10 cellular contexts compared by ENCODE assay signal in the genomic region with DNA sequence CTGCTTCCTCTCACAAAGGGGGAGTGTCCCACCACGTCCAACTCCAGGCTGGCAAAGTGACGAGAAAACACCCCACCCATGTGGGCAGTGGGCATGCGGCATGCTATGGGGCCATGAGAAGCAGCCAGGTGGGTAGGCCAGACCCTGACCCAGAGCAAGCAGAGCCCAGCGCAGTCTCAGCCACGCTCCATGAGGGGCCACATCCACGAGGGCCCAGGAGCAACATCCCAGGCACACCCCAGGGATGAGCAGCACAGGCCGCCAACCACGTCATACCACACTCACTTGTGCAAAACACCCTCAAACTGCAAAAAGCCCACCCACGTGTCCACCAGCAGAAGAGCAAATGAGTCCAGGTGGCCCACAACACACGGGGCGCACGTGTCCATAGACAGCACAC.
DNase-seq lines count a peak whose midpoint lies in the region; ATAC-seq, FAIRE-seq and TF ChIP-seq lines count a peak whose summit lies in the region.
"Had no signal": no experiment of that assay in that cellular context is flagged by ENCODE, and none has a peak within 500 bp of the region (broad histone marks: within the 10 kb centered on the region; RNA-seq: fewer than 3 reads in every experiment).

No MANE protein-coding gene starts in this region.

- H3K36me3 Mint-ChIP-seq in endodermal cell (ENCODE audit: low read depth): no peaks in the 10 kb centered on the region
- H3K36me3 Mint-ChIP-seq in naive thymus-derived CD8-positive, alpha-beta T cell: no peaks in the 10 kb centered on the region

- H2AFZ ChIP-seq in MM.1S (ENCODE audit: low read length): no peak overlapping the region

- FAIRE-seq in A549 (lab: Jason Lieb, UNC): no peak

- H3K9me3 Mint-ChIP-seq in endodermal cell: no peaks in the 10 kb centered on the region
- no peaks in the 10 kb centered on the region for H3K9me3 Mint-ChIP-seq in naive thymus-derived CD8-positive, alpha-beta T cell

- no peaks in the 10 kb centered on the region for H4K20me1 ChIP-seq in MM.1S (ENCODE audit: insufficient read depth, low read length)

- CTCF ChIA-PET in A549 (lab: Yijun Ruan, JAX): interaction anchor here (0.6 to 2.7 kb wide), 11 partner anchors 9 to 223 kb away, joined by 3 to 12 read pairs (median 4); no protein-coding TSS in a partner anchor

- TF ChIP-seq CTCF in A549 (IDR thresholded peaks at IDR 0.05): no peak
- TF ChIP-seq CTCF in MM.1S (IDR thresholded peaks at IDR 0.05; ENCODE audit: low read length): no peak
- no peak for TF ChIP-seq CTCF in endodermal cell (conservative IDR thresholded peaks at IDR 0.05)

- peaks cover 94% of the 10 kb centered on the region for H3K79me2 ChIP-seq in MM.1S (ENCODE audit: low read length)

- DNase-seq in A549 (ENCODE audit: low read depth in 1 of 2, low spot score in 1 of 2) (no peak), MM.1S (no peak), endodermal cell (no peak), ureter (ENCODE audit: low spot score) (no peak), CD1c-positive myeloid dendritic cell (ENCODE audit: extremely low spot score) (no peak)
- no peak for DNase-seq in naive thymus-derived CD8-positive, alpha-beta T cell
- DNase-seq: DMS 273 treated with DMSO at 0.1 percent for 48 hours had no signal

- H3K27ac Mint-ChIP-seq in endodermal cell: peak overlapping the region; percentile 84
- peak overlapping the region; percentile 43 to 91 (median 74) for H3K27ac Mint-ChIP-seq in naive thymus-derived CD8-positive, alpha-beta T cell

- no peak for TF ChIP-seq RAD21 in A549 (conservative IDR thresholded peaks at IDR 0.05 in 1 of 2, IDR thresholded peaks at IDR 0.05 in 1 of 2)

- no peak for TF ChIP-seq POLR2A in A549 (IDR thresholded peaks at IDR 0.05; ENCODE audit: low read length)

- no peak overlapping the region for H3K4me3 Mint-ChIP-seq in endodermal cell
- H3K4me3 Mint-ChIP-seq in naive thymus-derived CD8-positive, alpha-beta T cell: peak overlapping the region in 8 of 10 donors; percentile 2 to 68 (median 52)

- no peak for ATAC-seq in A549
- no peak for ATAC-seq in naive thymus-derived CD8-positive, alpha-beta T cell
- ATAC-seq in HG03342 (IDR thresholded peaks at IDR 0.05; ENCODE audit: unreplicated experiment): no peak
- no peak for ATAC-seq in GM19397 (IDR thresholded peaks at IDR 0.05; ENCODE audit: unreplicated experiment)

- POLR2A ChIA-PET in A549 (lab: Yijun Ruan, JAX): no interaction called here
- POLR2A ChIA-PET in naive thymus-derived CD8-positive, alpha-beta T cell (lab: Charles Lee): interaction anchor here (0.5 to 1.5 kb wide), 2 partner anchors 89 to 173 kb away, joined by 3 to 4 read pairs; no protein-coding TSS in a partner anchor

- H3K36me3 ChIP-seq in MM.1S (replicated peaks; ENCODE audit: insufficient read depth, low read length): no peaks in the 10 kb centered on the region
- no peaks in the 10 kb centered on the region for H3K36me3 ChIP-seq in endodermal cell (ENCODE audit: control insufficient read depth, insufficient read depth, low read length)
- H3K36me3 ChIP-seq: prostate gland had no signal

- H3K27me3 Mint-ChIP-seq in endodermal cell (ENCODE audit: insufficient read depth): no peaks in the 10 kb centered on the region
- H3K27me3 Mint-ChIP-seq in naive thymus-derived CD8-positive, alpha-beta T cell: no peaks in the 10 kb centered on the region

- peaks cover 67% of the 10 kb centered on the region for H3K4me1 ChIP-seq in A549
- H3K4me1 ChIP-seq in MM.1S (ENCODE audit: low read length): peaks cover 26% of the 10 kb centered on the region
- peaks cover 16% of the 10 kb centered on the region for H3K4me1 ChIP-seq in endodermal cell (ENCODE audit: control insufficient read depth, insufficient read depth, low read length)

- H3K27me3 ChIP-seq in MM.1S (replicated peaks; ENCODE audit: insufficient read depth, low read length): no peaks in the 10 kb centered on the region
- H3K27me3 ChIP-seq in endodermal cell (ENCODE audit: control insufficient read depth, insufficient read depth, low read length, poor library complexity, severe bottlenecking): no peaks in the 10 kb centered on the region

- peaks cover 44% of the 10 kb centered on the region for H3K4me1 Mint-ChIP-seq in endodermal cell
- peaks cover 31 to 90% (median 81%) of the 10 kb centered on the region in 4 donors for H3K4me1 Mint-ChIP-seq in naive thymus-derived CD8-positive, alpha-beta T cell

- H3K9ac ChIP-seq in MM.1S (ENCODE audit: low read length): no peak overlapping the region
- no peak overlapping the region for H3K9ac ChIP-seq in endodermal cell (ENCODE audit: extremely low read depth, low read length, poor library complexity, severe bottlenecking)

- H3K4me3 ChIP-seq in A549: no peak overlapping the region
- no peak overlapping the region for H3K4me3 ChIP-seq in MM.1S (ENCODE audit: low read length)
- no peak overlapping the region for H3K4me3 ChIP-seq in endodermal cell (ENCODE audit: low read length)
- H3K4me3 ChIP-seq: prostate gland had no signal

- peaks cover 5% of the 10 kb centered on the region; the same call in 1 of the 2 replicates for H3F3A ChIP-seq in MM.1S (ENCODE audit: insufficient read depth, low read length)

- H3K9me2 ChIP-seq in MM.1S (replicated peaks; ENCODE audit: insufficient read depth, low read length): no peaks in the 10 kb centered on the region

- H3K27ac ChIP-seq in A549: peak overlapping the region in 1 of 2 experiments; percentile 6; a peak in 2 of 6 replicates
- H3K27ac ChIP-seq in MM.1S (ENCODE audit: low read length): peak overlapping the region; percentile 79; the same call in 1 of the 2 replicates
- peak overlapping the region; percentile 76 for H3K27ac ChIP-seq in endodermal cell (ENCODE audit: low read depth, low read length)

- H3K4me2 ChIP-seq in A549 (0 out of 3 replicates have a peak overlapping the region, but pooled peaks have one; percentile 24), MM.1S (ENCODE audit: low read depth, low read length) (no peak overlapping the region; the same call in 1 of the 2 replicates)

- 94% methylated on average over 12 of the region's 12 CpGs for WGBS in A549 (ENCODE audit: missing lambda C conversion rate)
- 94 to 95% methylated on average over 8 to 12 of the region's 12 CpGs for WGBS in endodermal cell (ENCODE audit: insufficient coverage in 1 of 2, insufficient read length in 1 of 2), 2 experiments

- TF ChIP-seq EP300 in A549 (IDR thresholded peaks at IDR 0.05): no peak

- H3K9me3 ChIP-seq in A549 (no peaks in the 10 kb centered on the region), MM.1S (replicated peaks; ENCODE audit: insufficient read depth, low read length) (no peaks in the 10 kb centered on the region), endodermal cell (ENCODE audit: control insufficient read depth, low read length) (no peaks in the 10 kb centered on the region)
- H3K9me3 ChIP-seq: prostate gland had no signal

TF ChIP-seq in A549, 52 proteins besides CTCF, POLR2A, EP300 and RAD21:
- TF ChIP-seq ZC3H11A (IDR thresholded peaks at IDR 0.05): no peak
- TF ChIP-seq SMC3 (IDR thresholded peaks at IDR 0.05): no peak
- TF ChIP-seq NR3C1 (IDR thresholded peaks at IDR 0.05): no peak
- TF ChIP-seq HDAC2 (IDR thresholded peaks at IDR 0.05): no peak
- TF ChIP-seq PHF8 (IDR thresholded peaks at IDR 0.05; ENCODE audit: borderline replicate concordance, low read depth): no peak
- no peak for TF ChIP-seq MYC (IDR thresholded peaks at IDR 0.05; ENCODE audit: borderline replicate concordance, low read length)
- TF ChIP-seq HOXB5 (CRISPR knock-in tag; IDR thresholded peaks at IDR 0.05): no peak
- TF ChIP-seq CEBPB (IDR thresholded peaks at IDR 0.05): no peak
- no peak for TF ChIP-seq EHF (CRISPR knock-in tag; IDR thresholded peaks at IDR 0.05)
